In the genomic region with DNA sequence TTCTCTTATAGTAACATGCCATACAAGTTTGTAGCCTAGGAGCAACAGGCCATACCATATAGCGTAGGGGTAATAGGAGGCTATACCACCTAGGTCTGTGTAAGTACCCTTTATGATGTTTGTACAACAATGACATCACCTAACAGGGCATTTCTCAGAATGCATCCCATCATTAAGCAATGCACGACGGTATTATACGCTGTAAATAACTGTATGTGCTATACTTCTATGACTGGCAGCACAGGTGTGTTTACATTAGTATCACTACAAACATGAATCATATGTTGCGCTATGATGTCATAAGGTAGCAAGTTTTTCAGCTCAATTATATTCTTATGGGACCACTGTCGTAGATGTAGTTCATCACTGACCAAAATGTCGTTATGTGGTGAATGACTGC, we compare ENCODE assay signal across 20 cellular contexts.
"Had no signal": no experiment of that assay in that cellular context is flagged by ENCODE, and none has a peak within 500 bp of the region (broad histone marks: within the 10 kb centered on the region; RNA-seq: fewer than 3 reads in every experiment).

No MANE protein-coding gene starts in this region.

- FAIRE-seq: endometrium had no signal

- H3K4me3 ChIP-seq: esophagus squamous epithelium, gastroesophageal sphincter, neural progenitor cell, ovary, right atrium auricular region, smooth muscle cell, upper lobe of left lung, vagina had no signal

- DNase-seq: effector memory CD4-positive, alpha-beta T cell; esophagus squamous epithelium; foreskin fibroblast; glutamatergic neuron; islet precursor cell; mammary epithelial cell; natural killer cell; nucleus accumbens; ovary; stimulated activated CD4-positive, alpha-beta T cell treated with anti-CD3 and anti-CD28 coated beads, Interleukin-2, amount 100 ng/mL, for 48 hours; stimulated activated naive CD4-positive, alpha-beta T cell treated with Interleukin-2 at 50 U/mL for 16 hours; upper lobe of left lung had no signal

- H3K36me3 ChIP-seq: ovary had no signal

- H3K4me2 ChIP-seq: neural progenitor cell, smooth muscle cell had no signal

- H3K4me1 ChIP-seq: neural progenitor cell had no signal

- ATAC-seq: gastroesophageal sphincter, left lobe of liver, natural killer cell had no signal

- H3K9ac ChIP-seq: neural progenitor cell had no signal

- H3K27ac ChIP-seq: epithelial cell of prostate, esophagus squamous epithelium, gastroesophageal sphincter, neural progenitor cell, ovary, right atrium auricular region, upper lobe of left lung, vagina had no signal

- H3K27me3 ChIP-seq: esophagus squamous epithelium, gastroesophageal sphincter, neural progenitor cell, ovary, right atrium auricular region, upper lobe of left lung, vagina had no signal

- H3K9me3 ChIP-seq: esophagus squamous epithelium, gastroesophageal sphincter, ovary, right atrium auricular region, upper lobe of left lung, vagina had no signal

- H2AFZ ChIP-seq: neural progenitor cell had no signal
